In genomic region chrX:281166-281999, GRCh38 we compare ENCODE assay signal across 8 cellular contexts. TPM values are rescaled to one million over a fixed set of nuclear protein-coding genes. Genes with fewer than 3 reads are reported as not detected.
DNase-seq lines count a peak whose midpoint lies in the region; ATAC-seq and TF ChIP-seq lines count a peak whose summit lies in the region.

TSS of gene PLCXD1 (plus strand) at chrX:281381. CDS start at chrX:284188, 2,807 bp downstream.

- H3K4me3 Mint-ChIP-seq in activated T-cell treated with anti-CD3 and anti-CD28 coated beads, Interleukin-2, amount 50 U/mL, for 72 hours: peak within 1 kb of the TSS; percentile 67 to 82

- WGBS in heart left ventricle, 4 donors: 34 to 50% (median 45%) methylated on average over 18 to 25 of the region's 25 CpGs

- peaks cover 0 to 10% (median 0%) of the 10 kb centered on the region in 9 donors for H3K36me3 ChIP-seq in heart left ventricle

- H3K27me3 Mint-ChIP-seq in activated T-cell treated with anti-CD3 and anti-CD28 coated beads, Interleukin-2, amount 50 U/mL, for 72 hours (ENCODE audit: low read depth): no peaks in the 10 kb centered on the region

- no peak for TF ChIP-seq POLR2A in heart left ventricle (IDR thresholded peaks at IDR 0.05)

- H3K9me3 Mint-ChIP-seq in activated T-cell treated with anti-CD3 and anti-CD28 coated beads, Interleukin-2, amount 50 U/mL, for 72 hours: no peaks in the 10 kb centered on the region

- DNase-seq in stimulated activated CD4-positive, alpha-beta T cell treated with anti-CD3 and anti-CD28 coated beads, Interleukin-1b, Interleukin-23, amount 100 ng/mL, for 48 hours: peak; percentile 45
- no peak for DNase-seq in stimulated activated CD4-positive, alpha-beta T cell treated with anti-CD3 and anti-CD28 coated beads, Interleukin-4, amount 100 ng/mL, for 24 hours
- peak in 1 of 2 donors; percentile 33 for DNase-seq in activated T-cell treated with anti-CD3 and anti-CD28 coated beads, Interleukin-2, amount 50 U/mL, for 72 hours
- peak in 2 of 5 donors; percentile 8 to 24 for DNase-seq in heart left ventricle
- peak; percentile 68 for DNase-seq in putamen (ENCODE audit: low spot score)
- no peak for DNase-seq in SIG-M5 (lab: John Stamatoyannopoulos, UW)
- no peak for DNase-seq in NCI-H446 treated with DMSO at 0.1 percent for 48 hours (lab: John Stamatoyannopoulos, UW)
- no peak for DNase-seq in NCI-H187 treated with DMSO at 0.1 percent for 48 hours (lab: John Stamatoyannopoulos, UW)

- peaks cover 0 to 4% (median 0%) of the 10 kb centered on the region in 9 donors for H3K27me3 ChIP-seq in heart left ventricle

- ATAC-seq in activated T-cell treated with anti-CD3 and anti-CD28 coated beads, Interleukin-2, amount 50 U/mL, for 72 hours (replicated peaks in 1 of 2): no peak
- no peak for ATAC-seq in heart left ventricle

- peaks cover 7 to 11% of the 10 kb centered on the region in 2 donors for H3K36me3 Mint-ChIP-seq in activated T-cell treated with anti-CD3 and anti-CD28 coated beads, Interleukin-2, amount 50 U/mL, for 72 hours (ENCODE audit: insufficient read depth in 2 of 2)

- peaks cover 0 to 19% (median 4%) of the 10 kb centered on the region in 12 donors for H3K4me1 ChIP-seq in heart left ventricle

- TF ChIP-seq CTCF in heart left ventricle (IDR thresholded peaks at IDR 0.05): no peak

- peak within 1 kb of the TSS in 7 of 12 donors; percentile 5 to 44 (median 28) for H3K4me3 ChIP-seq in heart left ventricle

- H3K9me3 ChIP-seq in heart left ventricle: no peaks in the 10 kb centered on the region

- peaks cover 34% of the 10 kb centered on the region for H3K4me1 Mint-ChIP-seq in activated T-cell treated with anti-CD3 and anti-CD28 coated beads, Interleukin-2, amount 50 U/mL, for 72 hours (ENCODE audit: low read depth)

- intact Hi-C loops in heart left ventricle (cut with DNase I): no loop called here

- peak within 1 kb of the TSS in 5 of 12 donors; percentile 6 to 44 (median 18) for H3K27ac ChIP-seq in heart left ventricle

- no peak within 1 kb of the TSS for H3K27ac Mint-ChIP-seq in activated T-cell treated with anti-CD3 and anti-CD28 coated beads, Interleukin-2, amount 50 U/mL, for 72 hours

RNA-seq across cellular contexts. Expression of gene PLCXD1, which starts in this region (rescaled TPM):
- 10 to 100 TPM; 52.2 to 72.0 TPM for total RNA-seq in activated T-cell treated with anti-CD3 and anti-CD28 coated beads, Interleukin-2, amount 50 U/mL, for 72 hours
- total RNA-seq in heart left ventricle: 1 to 10 TPM in 7 of 9 donors, under 1 TPM in 2; 0.81 to 6.8 (median 3.0) TPM
- polyA plus RNA-seq in heart left ventricle: 10 to 100 TPM in 1 of 2 donors, 1 to 10 TPM in 1; 1.9 to 27.0 TPM

Comparison
In these comparisons a context has a peak if more than half of its experiments do, and no peak if none do; other contexts are left out.
1. RNA of gene PLCXD1 (total RNA-seq): 52.2 to 72.0 TPM in activated T-cell treated with anti-CD3 and anti-CD28 coated beads, Interleukin-2, amount 50 U/mL, for 72 hours; 0.81 to 6.8 TPM in heart left ventricle; every median in the first group is over 4 times any median in the second.
2. DNase-seq: peak in stimulated activated CD4-positive, alpha-beta T cell treated with anti-CD3 and anti-CD28 coated beads, Interleukin-1b, Interleukin-23, amount 100 ng/mL, for 48 hours (single experiment) and putamen (single experiment); none in stimulated activated CD4-positive, alpha-beta T cell treated with anti-CD3 and anti-CD28 coated beads, Interleukin-4, amount 100 ng/mL, for 24 hours (single experiment), SIG-M5 (single experiment), NCI-H446 treated with DMSO at 0.1 percent for 48 hours (single experiment) and NCI-H187 treated with DMSO at 0.1 percent for 48 hours (single experiment).